Comparison of ENCODE assay signal across 25 cellular contexts in the genomic region with DNA sequence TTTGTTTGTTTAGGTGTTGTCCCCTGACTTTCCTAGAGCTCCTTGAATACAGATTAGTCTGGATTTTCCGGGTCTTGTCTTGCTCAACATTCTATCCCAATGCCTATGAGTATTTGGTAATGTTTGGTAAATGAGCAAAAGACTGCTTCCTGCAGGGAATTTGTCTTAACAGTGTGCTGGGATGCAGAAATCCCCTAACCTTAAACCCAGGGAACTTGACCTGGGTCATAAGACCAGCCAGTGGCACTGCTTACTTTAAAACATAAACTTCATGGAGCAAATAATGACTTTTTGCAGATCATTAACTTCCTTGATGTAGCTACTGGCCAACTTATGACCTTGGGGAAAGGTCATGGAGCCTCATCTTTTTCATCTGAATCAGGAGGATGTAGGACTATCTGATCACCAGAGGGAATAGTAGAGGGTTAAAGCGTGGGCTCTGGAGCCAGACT.
"Had no signal": no experiment of that assay in that cellular context is flagged by ENCODE, and none has a peak within 500 bp of the region (broad histone marks: within the 10 kb centered on the region; RNA-seq: fewer than 3 reads in every experiment).

No MANE protein-coding gene starts in this region.

- FAIRE-seq: keratinocyte had no signal

- H2AFZ ChIP-seq: parathyroid adenoma had no signal

- H3K27ac ChIP-seq: ascending aorta, gastroesophageal sphincter, parathyroid adenoma, psoas muscle, spleen, tibial nerve had no signal

- H3K27me3 Mint-ChIP-seq: activated naive CD4-positive, alpha-beta T cell treated with anti-CD3 and anti-CD28 coated beads, Interleukin-2, amount 10 ng/mL, durations not matched to agents 7 days and 5 days; activated naive CD8-positive, alpha-beta T cell treated with anti-CD3 and anti-CD28 coated beads, Interleukin-2, amount 10 ng/mL, durations not matched to agents 7 days and 5 days; brain; effector memory CD8-positive, alpha-beta T cell; naive thymus-derived CD8-positive, alpha-beta T cell had no signal

- H3K79me2 ChIP-seq: parathyroid adenoma had no signal

- ATAC-seq: effector memory CD8-positive, alpha-beta T cell; gastroesophageal sphincter; left ventricle myocardium superior; naive thymus-derived CD8-positive, alpha-beta T cell; psoas muscle; right cardiac atrium had no signal

- H3K36me3 ChIP-seq: ascending aorta, gastroesophageal sphincter, tibial nerve had no signal

- H3K4me1 ChIP-seq: ascending aorta, gastroesophageal sphincter, parathyroid adenoma, tibial nerve had no signal

- DNase-seq: activated CD4-positive, alpha-beta T cell treated with anti-CD3 and anti-CD28 coated beads for 4 hours; activated CD4-positive, alpha-beta T cell treated with anti-CD3 and anti-CD28 coated beads, Interleukin-2, amount 50 U/mL, for 48 hours; activated CD8-positive, alpha-beta memory T cell treated with anti-CD3 and anti-CD28 coated beads for 24 hours; activated effector memory CD4-positive, alpha-beta T cell treated with anti-CD3 and anti-CD28 coated beads, Interleukin-2, amount 50 U/mL, for 16 hours; activated naive CD4-positive, alpha-beta T cell treated with anti-CD3 and anti-CD28 coated beads, Interleukin-2, amount 10 ng/mL, durations not matched to agents 7 days and 5 days; activated naive CD8-positive, alpha-beta T cell treated with anti-CD3 and anti-CD28 coated beads, Interleukin-2, amount 10 ng/mL, durations not matched to agents 7 days and 5 days; cortex of kidney; effector memory CD8-positive, alpha-beta T cell; hippocampal formation; left ventricle myocardium superior; mammary epithelial cell; naive thymus-derived CD8-positive, alpha-beta T cell; nucleus accumbens; psoas muscle; right cardiac atrium; spleen; T-helper 1 cell had no signal

- H3K36me3 Mint-ChIP-seq: brain had no signal

- H3K9ac ChIP-seq: parathyroid adenoma had no signal

- H3K9me3 Mint-ChIP-seq: activated naive CD4-positive, alpha-beta T cell treated with anti-CD3 and anti-CD28 coated beads, Interleukin-2, amount 10 ng/mL, durations not matched to agents 7 days and 5 days; activated naive CD8-positive, alpha-beta T cell treated with anti-CD3 and anti-CD28 coated beads, Interleukin-2, amount 10 ng/mL, durations not matched to agents 7 days and 5 days; brain; effector memory CD8-positive, alpha-beta T cell; naive thymus-derived CD8-positive, alpha-beta T cell; neural crest cell; T-helper 2 cell treated with Interferon-gamma antibody and Interleukin-4, amounts not matched to agents 5 μg/mL and 100 μg/mL, for 36 hours had no signal

- H3K4me3 ChIP-seq: ascending aorta, gastroesophageal sphincter, psoas muscle, spleen, tibial nerve had no signal

- H3K27me3 ChIP-seq: ascending aorta, gastroesophageal sphincter, spleen, tibial nerve had no signal

- H3K9me3 ChIP-seq: ascending aorta, gastroesophageal sphincter, psoas muscle, spleen, tibial nerve had no signal

- H3K27ac Mint-ChIP-seq: activated naive CD4-positive, alpha-beta T cell treated with anti-CD3 and anti-CD28 coated beads, Interleukin-2, amount 10 ng/mL, durations not matched to agents 7 days and 5 days; activated naive CD8-positive, alpha-beta T cell treated with anti-CD3 and anti-CD28 coated beads, Interleukin-2, amount 10 ng/mL, durations not matched to agents 7 days and 5 days; brain; naive thymus-derived CD8-positive, alpha-beta T cell; T-helper 2 cell treated with Interferon-gamma antibody and Interleukin-4, amounts not matched to agents 5 μg/mL and 100 μg/mL, for 36 hours had no signal

- H3K4me3 Mint-ChIP-seq: activated naive CD4-positive, alpha-beta T cell treated with anti-CD3 and anti-CD28 coated beads, Interleukin-2, amount 10 ng/mL, durations not matched to agents 7 days and 5 days; activated naive CD8-positive, alpha-beta T cell treated with anti-CD3 and anti-CD28 coated beads, Interleukin-2, amount 10 ng/mL, durations not matched to agents 7 days and 5 days; brain; effector memory CD8-positive, alpha-beta T cell; naive thymus-derived CD8-positive, alpha-beta T cell; neural crest cell; T-helper 2 cell treated with Interferon-gamma antibody and Interleukin-4, amounts not matched to agents 5 μg/mL and 100 μg/mL, for 36 hours had no signal

- H3K4me1 Mint-ChIP-seq: brain had no signal
